ENCODE assay signal across 23 cellular contexts in the genomic region with DNA sequence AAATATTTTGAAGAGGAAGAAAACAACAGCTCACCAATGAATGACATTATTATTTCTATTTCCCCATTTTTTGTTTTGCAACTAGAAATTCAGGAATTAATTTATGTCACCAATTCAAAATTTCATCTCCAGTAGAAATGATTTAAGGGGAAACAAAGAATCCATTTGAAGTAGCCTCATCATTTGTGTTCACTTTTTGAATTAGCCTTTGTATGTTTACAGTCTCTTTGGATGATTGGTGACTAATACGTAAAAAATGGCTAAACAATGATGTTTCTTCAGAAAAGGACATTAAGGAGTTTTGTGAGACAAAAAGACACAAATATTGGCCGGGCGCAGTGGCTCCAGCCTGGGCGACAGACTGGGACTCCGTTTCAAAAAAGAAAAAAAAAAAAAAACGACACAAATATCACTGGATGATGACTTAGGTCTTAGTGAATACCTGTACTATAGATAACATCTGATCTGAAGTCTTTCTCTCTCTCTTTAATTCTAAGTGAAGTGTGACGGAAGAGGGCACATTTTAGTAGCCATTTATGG.
"Had no signal": no experiment of that assay in that cellular context is flagged by ENCODE, and none has a peak within 500 bp of the region (broad histone marks: within the 10 kb centered on the region; RNA-seq: fewer than 3 reads in every experiment).

No MANE protein-coding gene starts in this region.

- H3K36me3 ChIP-seq: brain microvascular endothelial cell, cardiac muscle cell, Peyer's patch had no signal

- H3K4me1 ChIP-seq: Peyer's patch had no signal

- ATAC-seq: activated CD4-positive, alpha-beta T cell treated with anti-CD3 and anti-CD28 coated beads for 36 hours; activated T-helper 17 cell treated with anti-CD3 and anti-CD28 coated beads, Interleukin-2, amount 50 U/mL, for 72 hours; K562; T-cell had no signal

- H3K9me3 Mint-ChIP-seq: activated CD4-positive, alpha-beta memory T cell treated with anti-CD3 and anti-CD28 coated beads, Interleukin-2, amount 10 ng/mL, durations not matched to agents 7 days and 5 days; activated naive CD4-positive, alpha-beta T cell treated with anti-CD3 and anti-CD28 coated beads, Interleukin-2, amount 10 ng/mL, durations not matched to agents 7 days and 5 days; activated naive CD8-positive, alpha-beta T cell treated with anti-CD3 and anti-CD28 coated beads for 36 hours; activated T-helper 17 cell treated with anti-CD3 and anti-CD28 coated beads, Interleukin-2, amount 50 U/mL, for 72 hours had no signal

- H3K27ac ChIP-seq: brain microvascular endothelial cell, cardiac muscle cell, Peyer's patch, SK-N-MC, VCaP had no signal

- H3K4me3 Mint-ChIP-seq: activated CD4-positive, alpha-beta memory T cell treated with anti-CD3 and anti-CD28 coated beads, Interleukin-2, amount 10 ng/mL, durations not matched to agents 7 days and 5 days; activated CD4-positive, alpha-beta T cell treated with anti-CD3 and anti-CD28 coated beads for 36 hours; activated naive CD4-positive, alpha-beta T cell treated with anti-CD3 and anti-CD28 coated beads, Interleukin-2, amount 10 ng/mL, durations not matched to agents 7 days and 5 days; activated naive CD8-positive, alpha-beta T cell treated with anti-CD3 and anti-CD28 coated beads for 36 hours; activated T-helper 17 cell treated with anti-CD3 and anti-CD28 coated beads, Interleukin-2, amount 50 U/mL, for 72 hours; T-cell had no signal

- H3K9me3 ChIP-seq: Peyer's patch had no signal

- H3K27ac Mint-ChIP-seq: activated CD4-positive, alpha-beta memory T cell treated with anti-CD3 and anti-CD28 coated beads, Interleukin-2, amount 10 ng/mL, durations not matched to agents 7 days and 5 days; activated CD4-positive, alpha-beta T cell treated with anti-CD3 and anti-CD28 coated beads for 36 hours; activated naive CD4-positive, alpha-beta T cell treated with anti-CD3 and anti-CD28 coated beads, Interleukin-2, amount 10 ng/mL, durations not matched to agents 7 days and 5 days; activated naive CD8-positive, alpha-beta T cell treated with anti-CD3 and anti-CD28 coated beads for 36 hours; activated T-helper 17 cell treated with anti-CD3 and anti-CD28 coated beads, Interleukin-2, amount 50 U/mL, for 72 hours; T-cell had no signal

- H3K27me3 ChIP-seq: brain microvascular endothelial cell, cardiac muscle cell, Peyer's patch had no signal

- DNase-seq: activated CD4-positive, alpha-beta memory T cell treated with anti-CD3 and anti-CD28 coated beads, Interleukin-2, amount 10 ng/mL, durations not matched to agents 7 days and 5 days; activated CD4-positive, alpha-beta T cell treated with anti-CD3 and anti-CD28 coated beads for 36 hours; activated CD4-positive, alpha-beta T cell treated with anti-CD3 and anti-CD28 coated beads, Interleukin-2, amount 50 U/mL, for 1 hour; activated gamma-delta T cell; activated naive CD4-positive, alpha-beta T cell treated with anti-CD3 and anti-CD28 coated beads, Interleukin-2, amount 10 ng/mL, durations not matched to agents 7 days and 5 days; activated naive CD8-positive, alpha-beta T cell treated with anti-CD3 and anti-CD28 coated beads for 36 hours; activated T-cell treated with anti-CD3 and anti-CD28 coated beads for 4 hours; activated T-cell treated with anti-CD3 and anti-CD28 coated beads, Interleukin-2, amount 50 U/mL, for 48 hours; brain microvascular endothelial cell; NCI-H1417 treated with DMSO at 0.1 percent for 48 hours; NCI-H2029; NCI-H2107; NCI-H510A treated with DMSO at 0.1 percent for 48 hours; Peyer's patch; SHP77; T-cell; T-helper 2 cell; T1000 had no signal

- H3K36me3 Mint-ChIP-seq: activated naive CD4-positive, alpha-beta T cell treated with anti-CD3 and anti-CD28 coated beads, Interleukin-2, amount 10 ng/mL, durations not matched to agents 7 days and 5 days; activated naive CD8-positive, alpha-beta T cell treated with anti-CD3 and anti-CD28 coated beads for 36 hours; T-cell had no signal

- H3K4me3 ChIP-seq: cardiac muscle cell, K562, Peyer's patch, SK-N-MC had no signal

- H3K27me3 Mint-ChIP-seq: activated CD4-positive, alpha-beta memory T cell treated with anti-CD3 and anti-CD28 coated beads, Interleukin-2, amount 10 ng/mL, durations not matched to agents 7 days and 5 days; activated naive CD4-positive, alpha-beta T cell treated with anti-CD3 and anti-CD28 coated beads, Interleukin-2, amount 10 ng/mL, durations not matched to agents 7 days and 5 days had no signal

- H3K4me1 Mint-ChIP-seq: activated CD4-positive, alpha-beta memory T cell treated with anti-CD3 and anti-CD28 coated beads, Interleukin-2, amount 10 ng/mL, durations not matched to agents 7 days and 5 days; activated CD4-positive, alpha-beta T cell treated with anti-CD3 and anti-CD28 coated beads for 36 hours; activated naive CD4-positive, alpha-beta T cell treated with anti-CD3 and anti-CD28 coated beads, Interleukin-2, amount 10 ng/mL, durations not matched to agents 7 days and 5 days; activated naive CD8-positive, alpha-beta T cell treated with anti-CD3 and anti-CD28 coated beads for 36 hours; activated T-helper 17 cell treated with anti-CD3 and anti-CD28 coated beads, Interleukin-2, amount 50 U/mL, for 72 hours; T-cell had no signal
